1 cellular context compared by ENCODE assay signal in the genomic region with DNA sequence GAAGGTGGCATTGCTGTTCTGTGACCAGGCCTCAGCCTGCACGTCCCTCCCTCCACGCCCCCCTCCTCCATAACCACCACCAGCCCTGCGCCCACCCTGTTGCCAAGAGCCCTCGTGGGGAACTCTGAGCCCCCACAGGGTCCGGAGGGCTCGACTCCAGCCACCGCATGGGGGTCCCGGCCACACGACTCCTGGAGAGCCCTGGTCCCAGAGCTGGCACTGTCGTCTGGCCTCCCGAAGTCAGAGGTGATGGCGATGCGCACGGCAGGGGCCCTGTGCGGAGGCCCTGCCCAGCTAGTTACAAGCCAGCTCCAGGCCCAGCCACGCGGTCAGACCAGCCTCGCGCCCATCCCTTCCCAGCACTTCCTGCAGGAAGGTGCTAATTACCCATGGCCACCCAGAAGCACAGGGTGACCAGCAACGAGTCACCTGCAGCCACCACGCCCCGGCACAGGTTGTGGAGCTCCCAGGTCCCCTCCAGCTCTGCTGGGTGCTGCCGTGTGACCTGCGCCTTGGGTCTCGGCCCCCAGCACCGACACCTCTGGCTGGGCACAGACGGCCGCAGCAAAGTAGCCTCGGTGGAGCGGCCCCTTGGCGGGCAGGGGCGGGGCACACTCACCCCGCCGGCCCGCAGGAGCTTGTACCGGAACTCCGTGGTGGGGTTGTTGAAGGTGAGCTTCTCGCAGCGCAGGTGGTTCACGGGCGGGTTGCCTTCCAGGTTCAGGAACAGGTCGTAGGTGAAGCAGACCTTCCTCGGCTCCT.
TF ChIP-seq lines count a peak whose summit lies in the region.

No MANE protein-coding gene starts in this region.

TF ChIP-seq in HepG2, 621 proteins besides CTCF, POLR2A, EP300 and RAD21:
- TF ChIP-seq ZNF484 (CRISPR knock-in tag; IDR thresholded peaks at IDR 0.05; ENCODE audit: borderline replicate concordance, low read depth) (no peak), KLF16 (CRISPR knock-in tag; IDR thresholded peaks at IDR 0.05) (no peak), ZNF264 (CRISPR knock-in tag; IDR thresholded peaks at IDR 0.05) (no peak), KDM4B (CRISPR knock-in tag; IDR thresholded peaks at IDR 0.05) (no peak), TMF1 (CRISPR knock-in tag; IDR thresholded peaks at IDR 0.05; ENCODE audit: low read depth) (no peak), NONO (IDR thresholded peaks at IDR 0.05) (no peak), NONO (CRISPR knock-in tag; conservative IDR thresholded peaks at IDR 0.05) (no peak), ZNF547 (CRISPR knock-in tag; IDR thresholded peaks at IDR 0.05) (no peak), ZFP36L1 (CRISPR knock-in tag; IDR thresholded peaks at IDR 0.05) (no peak), SOX6 (IDR thresholded peaks at IDR 0.05) (no peak), SOX6 (CRISPR knock-in tag; IDR thresholded peaks at IDR 0.05) (no peak)
- TF ChIP-seq, protein P1, sequence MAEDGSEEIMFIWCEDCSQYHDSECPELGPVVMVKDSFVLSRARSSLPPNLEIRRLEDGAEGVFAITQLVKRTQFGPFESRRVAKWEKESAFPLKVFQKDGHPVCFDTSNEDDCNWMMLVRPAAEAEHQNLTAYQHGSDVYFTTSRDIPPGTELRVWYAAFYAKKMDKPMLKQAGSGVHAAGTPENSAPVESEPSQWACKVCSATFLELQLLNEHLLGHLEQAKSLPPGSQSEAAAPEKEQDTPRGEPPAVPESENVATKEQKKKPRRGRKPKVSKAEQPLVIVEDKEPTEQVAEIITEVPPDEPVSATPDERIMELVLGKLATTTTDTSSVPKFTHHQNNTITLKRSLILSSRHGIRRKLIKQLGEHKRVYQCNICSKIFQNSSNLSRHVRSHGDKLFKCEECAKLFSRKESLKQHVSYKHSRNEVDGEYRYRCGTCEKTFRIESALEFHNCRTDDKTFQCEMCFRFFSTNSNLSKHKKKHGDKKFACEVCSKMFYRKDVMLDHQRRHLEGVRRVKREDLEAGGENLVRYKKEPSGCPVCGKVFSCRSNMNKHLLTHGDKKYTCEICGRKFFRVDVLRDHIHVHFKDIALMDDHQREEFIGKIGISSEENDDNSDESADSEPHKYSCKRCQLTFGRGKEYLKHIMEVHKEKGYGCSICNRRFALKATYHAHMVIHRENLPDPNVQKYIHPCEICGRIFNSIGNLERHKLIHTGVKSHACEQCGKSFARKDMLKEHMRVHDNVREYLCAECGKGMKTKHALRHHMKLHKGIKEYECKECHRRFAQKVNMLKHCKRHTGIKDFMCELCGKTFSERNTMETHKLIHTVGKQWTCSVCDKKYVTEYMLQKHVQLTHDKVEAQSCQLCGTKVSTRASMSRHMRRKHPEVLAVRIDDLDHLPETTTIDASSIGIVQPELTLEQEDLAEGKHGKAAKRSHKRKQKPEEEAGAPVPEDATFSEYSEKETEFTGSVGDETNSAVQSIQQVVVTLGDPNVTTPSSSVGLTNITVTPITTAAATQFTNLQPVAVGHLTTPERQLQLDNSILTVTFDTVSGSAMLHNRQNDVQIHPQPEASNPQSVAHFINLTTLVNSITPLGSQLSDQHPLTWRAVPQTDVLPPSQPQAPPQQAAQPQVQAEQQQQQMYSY (CRISPR knock-in tag; IDR thresholded peaks at IDR 0.05), result no peak
- TF ChIP-seq, protein P2, sequence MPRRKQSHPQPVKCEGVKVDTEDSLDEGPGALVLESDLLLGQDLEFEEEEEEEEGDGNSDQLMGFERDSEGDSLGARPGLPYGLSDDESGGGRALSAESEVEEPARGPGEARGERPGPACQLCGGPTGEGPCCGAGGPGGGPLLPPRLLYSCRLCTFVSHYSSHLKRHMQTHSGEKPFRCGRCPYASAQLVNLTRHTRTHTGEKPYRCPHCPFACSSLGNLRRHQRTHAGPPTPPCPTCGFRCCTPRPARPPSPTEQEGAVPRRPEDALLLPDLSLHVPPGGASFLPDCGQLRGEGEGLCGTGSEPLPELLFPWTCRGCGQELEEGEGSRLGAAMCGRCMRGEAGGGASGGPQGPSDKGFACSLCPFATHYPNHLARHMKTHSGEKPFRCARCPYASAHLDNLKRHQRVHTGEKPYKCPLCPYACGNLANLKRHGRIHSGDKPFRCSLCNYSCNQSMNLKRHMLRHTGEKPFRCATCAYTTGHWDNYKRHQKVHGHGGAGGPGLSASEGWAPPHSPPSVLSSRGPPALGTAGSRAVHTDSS (CRISPR knock-in tag; conservative IDR thresholded peaks at IDR 0.05), result no peak
- TF ChIP-seq, protein P3, sequence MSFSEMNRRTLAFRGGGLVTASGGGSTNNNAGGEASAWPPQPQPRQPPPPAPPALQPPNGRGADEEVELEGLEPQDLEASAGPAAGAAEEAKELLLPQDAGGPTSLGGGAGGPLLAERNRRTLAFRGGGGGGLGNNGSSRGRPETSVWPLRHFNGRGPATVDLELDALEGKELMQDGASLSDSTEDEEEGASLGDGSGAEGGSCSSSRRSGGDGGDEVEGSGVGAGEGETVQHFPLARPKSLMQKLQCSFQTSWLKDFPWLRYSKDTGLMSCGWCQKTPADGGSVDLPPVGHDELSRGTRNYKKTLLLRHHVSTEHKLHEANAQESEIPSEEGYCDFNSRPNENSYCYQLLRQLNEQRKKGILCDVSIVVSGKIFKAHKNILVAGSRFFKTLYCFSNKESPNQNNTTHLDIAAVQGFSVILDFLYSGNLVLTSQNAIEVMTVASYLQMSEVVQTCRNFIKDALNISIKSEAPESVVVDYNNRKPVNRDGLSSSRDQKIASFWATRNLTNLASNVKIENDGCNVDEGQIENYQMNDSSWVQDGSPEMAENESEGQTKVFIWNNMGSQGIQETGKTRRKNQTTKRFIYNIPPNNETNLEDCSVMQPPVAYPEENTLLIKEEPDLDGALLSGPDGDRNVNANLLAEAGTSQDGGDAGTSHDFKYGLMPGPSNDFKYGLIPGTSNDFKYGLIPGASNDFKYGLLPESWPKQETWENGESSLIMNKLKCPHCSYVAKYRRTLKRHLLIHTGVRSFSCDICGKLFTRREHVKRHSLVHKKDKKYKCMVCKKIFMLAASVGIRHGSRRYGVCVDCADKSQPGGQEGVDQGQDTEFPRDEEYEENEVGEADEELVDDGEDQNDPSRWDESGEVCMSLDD (CRISPR knock-in tag; IDR thresholded peaks at IDR 0.05; ENCODE audit: borderline replicate concordance), result no peak
- TF ChIP-seq, protein P4, sequence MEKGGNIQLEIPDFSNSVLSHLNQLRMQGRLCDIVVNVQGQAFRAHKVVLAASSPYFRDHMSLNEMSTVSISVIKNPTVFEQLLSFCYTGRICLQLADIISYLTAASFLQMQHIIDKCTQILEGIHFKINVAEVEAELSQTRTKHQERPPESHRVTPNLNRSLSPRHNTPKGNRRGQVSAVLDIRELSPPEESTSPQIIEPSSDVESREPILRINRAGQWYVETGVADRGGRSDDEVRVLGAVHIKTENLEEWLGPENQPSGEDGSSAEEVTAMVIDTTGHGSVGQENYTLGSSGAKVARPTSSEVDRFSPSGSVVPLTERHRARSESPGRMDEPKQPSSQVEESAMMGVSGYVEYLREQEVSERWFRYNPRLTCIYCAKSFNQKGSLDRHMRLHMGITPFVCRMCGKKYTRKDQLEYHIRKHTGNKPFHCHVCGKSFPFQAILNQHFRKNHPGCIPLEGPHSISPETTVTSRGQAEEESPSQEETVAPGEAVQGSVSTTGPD (CRISPR knock-in tag; IDR thresholded peaks at IDR 0.05), result no peak
- TF ChIP-seq, protein P5, sequence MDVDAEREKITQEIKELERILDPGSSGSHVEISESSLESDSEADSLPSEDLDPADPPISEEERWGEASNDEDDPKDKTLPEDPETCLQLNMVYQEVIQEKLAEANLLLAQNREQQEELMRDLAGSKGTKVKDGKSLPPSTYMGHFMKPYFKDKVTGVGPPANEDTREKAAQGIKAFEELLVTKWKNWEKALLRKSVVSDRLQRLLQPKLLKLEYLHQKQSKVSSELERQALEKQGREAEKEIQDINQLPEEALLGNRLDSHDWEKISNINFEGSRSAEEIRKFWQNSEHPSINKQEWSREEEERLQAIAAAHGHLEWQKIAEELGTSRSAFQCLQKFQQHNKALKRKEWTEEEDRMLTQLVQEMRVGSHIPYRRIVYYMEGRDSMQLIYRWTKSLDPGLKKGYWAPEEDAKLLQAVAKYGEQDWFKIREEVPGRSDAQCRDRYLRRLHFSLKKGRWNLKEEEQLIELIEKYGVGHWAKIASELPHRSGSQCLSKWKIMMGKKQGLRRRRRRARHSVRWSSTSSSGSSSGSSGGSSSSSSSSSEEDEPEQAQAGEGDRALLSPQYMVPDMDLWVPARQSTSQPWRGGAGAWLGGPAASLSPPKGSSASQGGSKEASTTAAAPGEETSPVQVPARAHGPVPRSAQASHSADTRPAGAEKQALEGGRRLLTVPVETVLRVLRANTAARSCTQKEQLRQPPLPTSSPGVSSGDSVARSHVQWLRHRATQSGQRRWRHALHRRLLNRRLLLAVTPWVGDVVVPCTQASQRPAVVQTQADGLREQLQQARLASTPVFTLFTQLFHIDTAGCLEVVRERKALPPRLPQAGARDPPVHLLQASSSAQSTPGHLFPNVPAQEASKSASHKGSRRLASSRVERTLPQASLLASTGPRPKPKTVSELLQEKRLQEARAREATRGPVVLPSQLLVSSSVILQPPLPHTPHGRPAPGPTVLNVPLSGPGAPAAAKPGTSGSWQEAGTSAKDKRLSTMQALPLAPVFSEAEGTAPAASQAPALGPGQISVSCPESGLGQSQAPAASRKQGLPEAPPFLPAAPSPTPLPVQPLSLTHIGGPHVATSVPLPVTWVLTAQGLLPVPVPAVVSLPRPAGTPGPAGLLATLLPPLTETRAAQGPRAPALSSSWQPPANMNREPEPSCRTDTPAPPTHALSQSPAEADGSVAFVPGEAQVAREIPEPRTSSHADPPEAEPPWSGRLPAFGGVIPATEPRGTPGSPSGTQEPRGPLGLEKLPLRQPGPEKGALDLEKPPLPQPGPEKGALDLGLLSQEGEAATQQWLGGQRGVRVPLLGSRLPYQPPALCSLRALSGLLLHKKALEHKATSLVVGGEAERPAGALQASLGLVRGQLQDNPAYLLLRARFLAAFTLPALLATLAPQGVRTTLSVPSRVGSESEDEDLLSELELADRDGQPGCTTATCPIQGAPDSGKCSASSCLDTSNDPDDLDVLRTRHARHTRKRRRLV (CRISPR knock-in tag; IDR thresholded peaks at IDR 0.05), result no peak
- TF ChIP-seq, protein P6, sequence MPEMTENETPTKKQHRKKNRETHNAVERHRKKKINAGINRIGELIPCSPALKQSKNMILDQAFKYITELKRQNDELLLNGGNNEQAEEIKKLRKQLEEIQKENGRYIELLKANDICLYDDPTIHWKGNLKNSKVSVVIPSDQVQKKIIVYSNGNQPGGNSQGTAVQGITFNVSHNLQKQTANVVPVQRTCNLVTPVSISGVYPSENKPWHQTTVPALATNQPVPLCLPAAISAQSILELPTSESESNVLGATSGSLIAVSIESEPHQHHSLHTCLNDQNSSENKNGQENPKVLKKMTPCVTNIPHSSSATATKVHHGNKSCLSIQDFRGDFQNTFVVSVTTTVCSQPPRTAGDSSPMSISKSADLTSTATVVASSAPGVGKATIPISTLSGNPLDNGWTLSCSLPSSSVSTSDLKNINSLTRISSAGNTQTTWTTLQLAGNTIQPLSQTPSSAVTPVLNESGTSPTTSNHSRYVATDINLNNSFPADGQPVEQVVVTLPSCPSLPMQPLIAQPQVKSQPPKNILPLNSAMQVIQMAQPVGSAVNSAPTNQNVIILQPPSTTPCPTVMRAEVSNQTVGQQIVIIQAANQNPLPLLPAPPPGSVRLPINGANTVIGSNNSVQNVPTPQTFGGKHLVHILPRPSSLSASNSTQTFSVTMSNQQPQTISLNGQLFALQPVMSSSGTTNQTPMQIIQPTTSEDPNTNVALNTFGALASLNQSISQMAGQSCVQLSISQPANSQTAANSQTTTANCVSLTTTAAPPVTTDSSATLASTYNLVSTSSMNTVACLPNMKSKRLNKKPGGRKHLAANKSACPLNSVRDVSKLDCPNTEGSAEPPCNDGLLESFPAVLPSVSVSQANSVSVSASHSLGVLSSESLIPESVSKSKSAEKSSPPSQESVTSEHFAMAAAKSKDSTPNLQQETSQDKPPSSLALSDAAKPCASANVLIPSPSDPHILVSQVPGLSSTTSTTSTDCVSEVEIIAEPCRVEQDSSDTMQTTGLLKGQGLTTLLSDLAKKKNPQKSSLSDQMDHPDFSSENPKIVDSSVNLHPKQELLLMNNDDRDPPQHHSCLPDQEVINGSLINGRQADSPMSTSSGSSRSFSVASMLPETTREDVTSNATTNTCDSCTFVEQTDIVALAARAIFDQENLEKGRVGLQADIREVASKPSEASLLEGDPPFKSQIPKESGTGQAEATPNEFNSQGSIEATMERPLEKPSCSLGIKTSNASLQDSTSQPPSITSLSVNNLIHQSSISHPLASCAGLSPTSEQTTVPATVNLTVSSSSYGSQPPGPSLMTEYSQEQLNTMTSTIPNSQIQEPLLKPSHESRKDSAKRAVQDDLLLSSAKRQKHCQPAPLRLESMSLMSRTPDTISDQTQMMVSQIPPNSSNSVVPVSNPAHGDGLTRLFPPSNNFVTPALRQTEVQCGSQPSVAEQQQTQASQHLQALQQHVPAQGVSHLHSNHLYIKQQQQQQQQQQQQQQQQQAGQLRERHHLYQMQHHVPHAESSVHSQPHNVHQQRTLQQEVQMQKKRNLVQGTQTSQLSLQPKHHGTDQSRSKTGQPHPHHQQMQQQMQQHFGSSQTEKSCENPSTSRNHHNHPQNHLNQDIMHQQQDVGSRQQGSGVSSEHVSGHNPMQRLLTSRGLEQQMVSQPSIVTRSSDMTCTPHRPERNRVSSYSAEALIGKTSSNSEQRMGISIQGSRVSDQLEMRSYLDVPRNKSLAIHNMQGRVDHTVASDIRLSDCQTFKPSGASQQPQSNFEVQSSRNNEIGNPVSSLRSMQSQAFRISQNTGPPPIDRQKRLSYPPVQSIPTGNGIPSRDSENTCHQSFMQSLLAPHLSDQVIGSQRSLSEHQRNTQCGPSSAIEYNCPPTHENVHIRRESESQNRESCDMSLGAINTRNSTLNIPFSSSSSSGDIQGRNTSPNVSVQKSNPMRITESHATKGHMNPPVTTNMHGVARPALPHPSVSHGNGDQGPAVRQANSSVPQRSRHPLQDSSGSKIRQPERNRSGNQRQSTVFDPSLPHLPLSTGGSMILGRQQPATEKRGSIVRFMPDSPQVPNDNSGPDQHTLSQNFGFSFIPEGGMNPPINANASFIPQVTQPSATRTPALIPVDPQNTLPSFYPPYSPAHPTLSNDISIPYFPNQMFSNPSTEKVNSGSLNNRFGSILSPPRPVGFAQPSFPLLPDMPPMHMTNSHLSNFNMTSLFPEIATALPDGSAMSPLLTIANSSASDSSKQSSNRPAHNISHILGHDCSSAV (CRISPR knock-in tag; IDR thresholded peaks at IDR 0.05; ENCODE audit: borderline replicate concordance), result no peak
